ENCODE assay signal across 1 cellular context in the genomic region with DNA sequence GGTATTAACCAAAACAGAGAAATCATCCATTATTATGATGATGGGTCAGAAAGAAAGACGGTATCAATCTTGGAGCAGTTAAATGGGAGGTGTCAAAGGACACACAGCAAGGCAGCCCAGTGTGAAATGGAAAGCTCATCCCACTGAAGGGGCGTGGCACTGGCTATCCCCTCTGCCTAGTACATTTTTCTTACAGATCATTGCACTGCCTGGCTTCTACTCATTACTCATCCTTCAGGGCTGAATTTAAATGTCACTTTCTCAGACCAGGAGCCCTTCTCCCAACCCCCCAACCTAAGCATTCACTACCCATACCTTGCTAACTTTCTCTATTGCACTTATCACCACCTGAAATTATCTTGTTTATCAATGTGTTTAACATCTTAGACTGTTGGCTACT.
TF ChIP-seq lines count a peak whose summit lies in the region.

No MANE protein-coding gene starts in this region.

TF ChIP-seq in HCT116, 20 proteins besides CTCF, POLR2A, EP300 and RAD21 (continued from another document):
- TF ChIP-seq REST (IDR thresholded peaks at IDR 0.05; ENCODE audit: low read depth) (no peak), EZH2 (IDR thresholded peaks at IDR 0.05) (no peak), CEBPB (IDR thresholded peaks at IDR 0.05; ENCODE audit: low read depth) (no peak), ZFX (IDR thresholded peaks at IDR 0.05) (no peak), ELF1 (IDR thresholded peaks at IDR 0.05; ENCODE audit: borderline replicate concordance, low read depth) (no peak)
